Comparison of ENCODE assay signal across 10 cellular contexts in the genomic region with DNA sequence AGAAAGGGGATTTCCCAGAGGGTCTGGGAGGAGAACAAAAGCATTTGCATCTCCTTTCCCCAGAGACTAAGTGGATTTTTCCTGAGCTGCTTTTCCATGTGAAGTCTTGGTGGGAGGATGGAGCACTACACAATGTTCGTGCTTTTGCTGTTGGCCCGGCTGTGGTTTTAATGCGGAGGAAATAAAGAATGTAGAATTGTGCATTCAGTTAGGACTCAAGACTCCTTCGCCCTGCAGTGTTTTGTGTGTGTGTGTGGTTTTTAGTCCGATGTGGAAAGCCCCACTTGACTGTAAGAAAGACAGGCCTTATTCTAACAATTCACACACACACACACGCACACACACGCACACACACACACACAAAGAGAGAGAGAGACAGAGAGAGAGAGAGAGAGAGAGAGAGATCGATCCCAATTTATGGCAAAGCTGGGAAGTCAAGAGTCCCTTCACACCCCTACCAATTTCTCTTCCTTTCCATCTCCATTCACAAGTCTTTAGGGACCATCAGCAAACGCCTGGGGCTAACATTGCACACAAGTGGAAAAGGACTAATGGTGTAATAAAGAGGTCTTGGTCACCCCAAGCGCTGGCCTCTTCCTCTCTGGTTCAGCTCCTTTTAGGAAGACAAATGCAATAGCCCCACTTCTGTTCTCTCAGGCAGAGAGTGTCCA. TPM values are rescaled to one million over a fixed set of nuclear protein-coding genes. Genes with fewer than 3 reads are reported as not detected.
DNase-seq lines count a peak whose midpoint lies in the region; ATAC-seq, FAIRE-seq and TF ChIP-seq lines count a peak whose summit lies in the region.
"Had no signal": no experiment of that assay in that cellular context is flagged by ENCODE, and none has a peak within 500 bp of the region (broad histone marks: within the 10 kb centered on the region; RNA-seq: fewer than 3 reads in every experiment).

No MANE protein-coding gene starts in this region.

- H3K79me2 ChIP-seq in ACC112 (ENCODE audit: control insufficient read depth, insufficient read depth, low read length, unreplicated experiment) (peaks cover 7% of the 10 kb centered on the region), hepatocyte (peaks cover 2% of the 10 kb centered on the region), SK-N-SH (ENCODE audit: insufficient read depth) (peaks cover 3% of the 10 kb centered on the region; the same call in 1 of the 2 replicates)

- DNase-seq in GM19239 (ENCODE audit: insufficient read length, low spot score), result no peak
- peak in 1 of 2 donors; percentile 31 for DNase-seq in activated T-cell treated with anti-CD3 and anti-CD28 coated beads, Interleukin-2, amount 50 U/mL, for 72 hours
- DNase-seq in hepatocyte (ENCODE audit: low spot score), result no peak
- DNase-seq in SHP77 treated with DMSO at 0.1 percent for 48 hours (lab: John Stamatoyannopoulos, UW), result no peak
- no peak for DNase-seq in SK-N-SH
- no peak for DNase-seq in germinal center (ENCODE audit: low spot score)

- no peak for TF ChIP-seq EP300 in SK-N-SH (IDR thresholded peaks at IDR 0.05; ENCODE audit: borderline replicate concordance in 1 of 2, low read depth in 1 of 2, low read length in 1 of 2)

- H3K36me3 Mint-ChIP-seq in activated T-cell treated with anti-CD3 and anti-CD28 coated beads, Interleukin-2, amount 50 U/mL, for 72 hours (ENCODE audit: insufficient read depth in 2 of 2), result peaks cover 5 to 9% of the 10 kb centered on the region in 2 donors

- CTCF ChIA-PET in SK-N-SH (lab: Yijun Ruan, JAX), result interaction anchor here (0.8 to 1.4 kb wide), 2 partner anchors 12 to 16 kb away, joined by 3 to 4 read pairs; no protein-coding TSS in a partner anchor

- H3K27ac ChIP-seq in ACC112 (ENCODE audit: low read depth, low read length) (peak overlapping the region; percentile 56; the same call in 1 of the 2 replicates), hepatocyte (peak overlapping the region; percentile 49), SK-N-SH (ENCODE audit: low read depth in 2 of 2, low read length in 1 of 2) (no peak overlapping the region)

- H4K20me1 ChIP-seq in hepatocyte (ENCODE audit: insufficient read depth, poor library complexity, severe bottlenecking), result no peaks in the 10 kb centered on the region
- no peaks in the 10 kb centered on the region for H4K20me1 ChIP-seq in SK-N-SH (ENCODE audit: insufficient read depth)

- H2AFZ ChIP-seq in ACC112 (ENCODE audit: low read length, unreplicated experiment), result no peak overlapping the region
- H2AFZ ChIP-seq in hepatocyte, result no peak overlapping the region
- H2AFZ ChIP-seq in SK-N-SH (ENCODE audit: low read depth), result no peak overlapping the region

- TF ChIP-seq POLR2A in GM18505 (IDR thresholded peaks at IDR 0.05; ENCODE audit: borderline replicate concordance, extremely low read depth, insufficient read depth, insufficient read length), result no peak

- peaks cover 29% of the 10 kb centered on the region for H3K4me1 ChIP-seq in ACC112 (ENCODE audit: control insufficient read depth, insufficient read depth, low read length, unreplicated experiment)
- H3K4me1 ChIP-seq in hepatocyte (ENCODE audit: insufficient read depth), result no peaks in the 10 kb centered on the region
- peaks cover 0 to 4% of the 10 kb centered on the region in 2 experiments; a peak in 2 of 4 replicates for H3K4me1 ChIP-seq in SK-N-SH (ENCODE audit: control insufficient read depth in 1 of 2, insufficient read depth in 2 of 2, low read depth in 1 of 2, low read length in 1 of 2)

- 48% methylated on average over 10 of the region's 10 CpGs for WGBS in hepatocyte (ENCODE audit: low lambda C conversion rate, missing lambda C conversion rate)
- WGBS in SK-N-SH (ENCODE audit: low lambda C conversion rate), result 26% methylated on average over 10 of the region's 10 CpGs

- POLR2A ChIA-PET in SK-N-SH (lab: Yijun Ruan, JAX), result no interaction called here

- H3K9me3 Mint-ChIP-seq in activated T-cell treated with anti-CD3 and anti-CD28 coated beads, Interleukin-2, amount 50 U/mL, for 72 hours, result no peaks in the 10 kb centered on the region

- FAIRE-seq in GM19239 (lab: Jason Lieb, UNC), result peak; percentile 18
- FAIRE-seq: endometrium had no signal

- H3K9me3 ChIP-seq in hepatocyte (ENCODE audit: low read depth) (no peaks in the 10 kb centered on the region), SK-N-SH (no peaks in the 10 kb centered on the region)

- no peak overlapping the region for H3K9ac ChIP-seq in SK-N-SH

- no peaks in the 10 kb centered on the region for H3F3A ChIP-seq in SK-N-SH (replicated peaks; ENCODE audit: insufficient read depth)

- no peaks in the 10 kb centered on the region for H3K36me3 ChIP-seq in ACC112 (ENCODE audit: insufficient read depth, low read length)
- H3K36me3 ChIP-seq in hepatocyte (replicated peaks; ENCODE audit: insufficient read depth, low read depth), result no peaks in the 10 kb centered on the region
- no peaks in the 10 kb centered on the region for H3K36me3 ChIP-seq in SK-N-SH (replicated peaks in 1 of 2; ENCODE audit: control insufficient read depth in 1 of 2, insufficient read depth in 2 of 2, low read length in 1 of 2)

- H3K4me2 ChIP-seq in hepatocyte, result peak overlapping the region; percentile 11
- H3K4me2 ChIP-seq in SK-N-SH, result no peak overlapping the region

- H3K9me2 ChIP-seq in hepatocyte (replicated peaks; ENCODE audit: insufficient read depth) (no peaks in the 10 kb centered on the region), SK-N-SH (no peaks in the 10 kb centered on the region)

- peak overlapping the region; percentile 68 for H3K27ac Mint-ChIP-seq in activated T-cell treated with anti-CD3 and anti-CD28 coated beads, Interleukin-2, amount 50 U/mL, for 72 hours

- H3K27me3 ChIP-seq in ACC112 (ENCODE audit: insufficient read depth, low read length), result no peaks in the 10 kb centered on the region
- H3K27me3 ChIP-seq in hepatocyte, result no peaks in the 10 kb centered on the region
- H3K27me3 ChIP-seq in SK-N-SH (ENCODE audit: insufficient read depth), result no peaks in the 10 kb centered on the region

- H3K27me3 Mint-ChIP-seq in activated T-cell treated with anti-CD3 and anti-CD28 coated beads, Interleukin-2, amount 50 U/mL, for 72 hours (ENCODE audit: low read depth), result peaks cover 32% of the 10 kb centered on the region

- H3K4me1 Mint-ChIP-seq in activated T-cell treated with anti-CD3 and anti-CD28 coated beads, Interleukin-2, amount 50 U/mL, for 72 hours (ENCODE audit: low read depth), result peaks cover 39% of the 10 kb centered on the region

- TF ChIP-seq CTCF in hepatocyte (IDR thresholded peaks at IDR 0.05; ENCODE audit: poor library complexity) (no peak), SK-N-SH (IDR thresholded peaks at IDR 0.05) (no peak)

- ATAC-seq in activated T-cell treated with anti-CD3 and anti-CD28 coated beads, Interleukin-2, amount 50 U/mL, for 72 hours (replicated peaks in 1 of 2), result peak in 1 of 2 donors; percentile 30
- no peak for ATAC-seq in GM18505 (IDR thresholded peaks at IDR 0.05; ENCODE audit: unreplicated experiment)

- H3K4me3 ChIP-seq in ACC112 (ENCODE audit: low read depth, low read length) (peak overlapping the region; percentile 15; the same call in 1 of the 2 replicates), hepatocyte (no peak overlapping the region), SK-N-SH (ENCODE audit: low read depth in 2 of 2, low read length in 1 of 2) (no peak overlapping the region)

- TF ChIP-seq RAD21 in SK-N-SH (IDR thresholded peaks at IDR 0.05; ENCODE audit: low read length), result no peak

- peak overlapping the region; percentile 64 to 68 for H3K4me3 Mint-ChIP-seq in activated T-cell treated with anti-CD3 and anti-CD28 coated beads, Interleukin-2, amount 50 U/mL, for 72 hours

TF ChIP-seq in SK-N-SH, 30 proteins besides CTCF, POLR2A, EP300 and RAD21:
- TF ChIP-seq SMC3 (IDR thresholded peaks at IDR 0.05; ENCODE audit: low read depth, low read length), result no peak
- TF ChIP-seq, protein P1, sequence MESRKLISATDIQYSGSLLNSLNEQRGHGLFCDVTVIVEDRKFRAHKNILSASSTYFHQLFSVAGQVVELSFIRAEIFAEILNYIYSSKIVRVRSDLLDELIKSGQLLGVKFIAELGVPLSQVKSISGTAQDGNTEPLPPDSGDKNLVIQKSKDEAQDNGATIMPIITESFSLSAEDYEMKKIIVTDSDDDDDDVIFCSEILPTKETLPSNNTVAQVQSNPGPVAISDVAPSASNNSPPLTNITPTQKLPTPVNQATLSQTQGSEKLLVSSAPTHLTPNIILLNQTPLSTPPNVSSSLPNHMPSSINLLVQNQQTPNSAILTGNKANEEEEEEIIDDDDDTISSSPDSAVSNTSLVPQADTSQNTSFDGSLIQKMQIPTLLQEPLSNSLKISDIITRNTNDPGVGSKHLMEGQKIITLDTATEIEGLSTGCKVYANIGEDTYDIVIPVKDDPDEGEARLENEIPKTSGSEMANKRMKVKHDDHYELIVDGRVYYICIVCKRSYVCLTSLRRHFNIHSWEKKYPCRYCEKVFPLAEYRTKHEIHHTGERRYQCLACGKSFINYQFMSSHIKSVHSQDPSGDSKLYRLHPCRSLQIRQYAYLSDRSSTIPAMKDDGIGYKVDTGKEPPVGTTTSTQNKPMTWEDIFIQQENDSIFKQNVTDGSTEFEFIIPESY (IDR thresholded peaks at IDR 0.05; ENCODE audit: borderline replicate concordance, low read depth), result no peak

RNA-seq across cellular contexts. Expression of a gene that starts 44.2 kb away (rescaled TPM):
- not detected for total RNA-seq in activated T-cell treated with anti-CD3 and anti-CD28 coated beads, Interleukin-2, amount 50 U/mL, for 72 hours
- 0.16 TPM in 1 of 2 replicates, not detected in the other for total RNA-seq in hepatocyte
- polyA plus RNA-seq in hepatocyte (not detected in 2 replicates), SK-N-SH (2012; rRNA removed) (not detected in 2 replicates)
- polyA plus RNA-seq in SK-N-SH (2012; cell fraction: cytosol; rRNA removed), result not detected in 2 replicates
- polyA plus RNA-seq in SK-N-SH (2012; cell fraction: nucleus; rRNA removed), result not detected in 2 replicates
- total RNA-seq: NCI-H460 had no signal

Comparison
In these comparisons a context has a peak if more than half of its experiments do, and no peak if none do; other contexts are left out.
1. H3K27ac ChIP-seq: peak in ACC112 (single experiment) and hepatocyte (single experiment); none in SK-N-SH (0 of 2).